In genomic region chr4:102761478-102761790, GRCh38 we compare ENCODE assay signal across 8 cellular contexts. TPM values are rescaled to one million over a fixed set of nuclear protein-coding genes. Genes with fewer than 3 reads are reported as not detected.
DNase-seq lines count a peak whose midpoint lies in the region; ATAC-seq and TF ChIP-seq lines count a peak whose summit lies in the region.

No MANE protein-coding gene starts in this region.

- no peaks in the 10 kb centered on the region for H3K36me3 ChIP-seq in testis (ENCODE audit: low read depth, missing control alignments)

- no peaks in the 10 kb centered on the region for H3K9me3 ChIP-seq in testis

- intact Hi-C loops in left colon (cut with DNase I, micrococcal nuclease) (loop anchor here in 1 of 2 donors (10.0 kb wide), 1 partner anchor 53 kb away; no protein-coding TSS in a partner anchor), testis (cut with DNase I; ENCODE audit: low total_unique reads) (no loop called here)

- TF ChIP-seq CTCF in C4-2B (conservative IDR thresholded peaks at IDR 0.05) (no peak), astrocyte of the spinal cord (IDR thresholded peaks at IDR 0.05; ENCODE audit: low read depth, low read length) (no peak), testis (IDR thresholded peaks at IDR 0.05) (no peak), GM10248 (IDR thresholded peaks at IDR 0.05; ENCODE audit: control extremely low read depth, extremely low read depth, low read depth, missing control alignments) (no peak)

- POLR2A ChIA-PET in HEK293T (lab: Yijun Ruan, JAX) = interaction anchor here (1.5 to 1.9 kb wide), 4 partner anchors 19 to 66 kb away, joined by 5 to 19 read pairs (median 8); partner anchors contain the start of gene UBE2D3
- POLR2A ChIA-PET in GM10248 (lab: Yijun Ruan, JAX) = interaction anchor here (0.6 to 2.0 kb wide), 5 partner anchors 9 to 67 kb away, joined by 4 to 8 read pairs (median 4); partner anchors contain the start of gene UBE2D3

- H3K4me1 ChIP-seq in testis = peaks cover 5% of the 10 kb centered on the region

- WGBS in testis, 2 donors = 0 to 3% methylated on average over 8 to 9 of the region's 9 CpGs

- H3K27ac ChIP-seq in C4-2B = peak overlapping the region; percentile 85
- H3K27ac ChIP-seq in testis = peak overlapping the region; percentile 47 to 78

- no peaks in the 10 kb centered on the region for H3K27me3 ChIP-seq in testis

- peak overlapping the region; percentile 65 for H3K4me3 ChIP-seq in astrocyte of the spinal cord (ENCODE audit: low read depth, low read length)
- H3K4me3 ChIP-seq in testis = peak overlapping the region; percentile 77 to 88

- in situ Hi-C loops in astrocyte of the spinal cord (cut with HindIII; ENCODE audit: low sequenced_read_pairs) = no loop called here

- CTCF ChIA-PET in HEK293T (lab: Yijun Ruan, JAX) = interaction anchor here (0.5 kb wide), 1 partner anchor 26 kb away, joined by 3 read pairs; no protein-coding TSS in a partner anchor
- CTCF ChIA-PET in GM10248 (lab: Yijun Ruan, JAX) = interaction anchor here (0.8 to 1.3 kb wide), 7 partner anchors 33 to 249 kb away, joined by 3 to 4 read pairs (median 3); no protein-coding TSS in a partner anchor

- ATAC-seq in HG03060 (IDR thresholded peaks at IDR 0.05; ENCODE audit: low read depth, unreplicated experiment) (peak; percentile 0), left colon (peak; percentile 20), HG02840 (IDR thresholded peaks at IDR 0.05; ENCODE audit: low FRiP score, unreplicated experiment) (no peak)

- DNase-seq in astrocyte of the spinal cord (ENCODE audit: low read depth, low spot score) (no peak), left colon (no peak), testis (peak; percentile 37), HEK293T (ENCODE audit: extremely low spot score) (no peak), GM10248 (ENCODE audit: extremely low spot score) (no peak)

- no peak for TF ChIP-seq POLR2A in testis (IDR thresholded peaks at IDR 0.05)

TF ChIP-seq in HEK293T, 16 proteins besides CTCF, POLR2A, EP300 and RAD21:
- no peak for TF ChIP-seq FOXM1 (IDR thresholded peaks at IDR 0.05; ENCODE audit: borderline replicate concordance)
- TF ChIP-seq HDGF (IDR thresholded peaks at IDR 0.05; ENCODE audit: borderline replicate concordance) = no peak
- no peak for TF ChIP-seq TARDBP (IDR thresholded peaks at IDR 0.05)
- no peak for TF ChIP-seq BHLHE40 (IDR thresholded peaks at IDR 0.05; ENCODE audit: borderline replicate concordance)
- TF ChIP-seq ARNT (IDR thresholded peaks at IDR 0.05) = no peak
- no peak for TF ChIP-seq ELF4 (IDR thresholded peaks at IDR 0.05)

RNA-seq across cellular contexts. Expression of gene MANBA, which starts 0.7 kb away (rescaled TPM):
- total RNA-seq in left colon = 10 to 100 TPM; 15.8 to 21.1 TPM
- 10 to 100 TPM; 13.6 to 22.7 TPM for total RNA-seq in testis
- polyA plus RNA-seq in testis (ENCODE audit: insufficient read depth, low read depth, low replicate concordance) = 9.2 TPM
